ENCODE assay signal across 1 cellular context in the genomic region with DNA sequence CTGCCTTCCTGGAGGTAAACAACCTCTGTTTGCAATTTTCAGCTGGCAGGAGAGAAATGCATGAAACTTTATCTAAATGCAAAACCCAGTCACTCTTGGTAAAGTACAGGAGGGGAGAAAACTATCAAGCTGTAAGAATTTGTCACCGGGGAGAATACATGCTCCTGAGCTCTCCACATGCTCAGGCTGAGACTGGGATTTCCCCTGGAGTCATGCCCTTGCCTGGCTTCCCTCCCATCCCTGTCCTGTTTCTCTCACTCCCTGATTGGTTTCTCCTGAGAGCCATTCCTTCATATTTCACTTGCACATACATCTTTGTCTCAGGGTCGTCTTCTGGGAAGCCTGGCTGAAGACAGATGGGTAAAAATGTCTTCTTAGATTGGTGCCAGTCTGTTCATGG.
TF ChIP-seq lines count a peak whose summit lies in the region.

No MANE protein-coding gene starts in this region.

TF ChIP-seq in GM23338, 12 proteins besides CTCF, POLR2A, EP300 and RAD21 (continued from another document):
- TF ChIP-seq, protein P1, sequence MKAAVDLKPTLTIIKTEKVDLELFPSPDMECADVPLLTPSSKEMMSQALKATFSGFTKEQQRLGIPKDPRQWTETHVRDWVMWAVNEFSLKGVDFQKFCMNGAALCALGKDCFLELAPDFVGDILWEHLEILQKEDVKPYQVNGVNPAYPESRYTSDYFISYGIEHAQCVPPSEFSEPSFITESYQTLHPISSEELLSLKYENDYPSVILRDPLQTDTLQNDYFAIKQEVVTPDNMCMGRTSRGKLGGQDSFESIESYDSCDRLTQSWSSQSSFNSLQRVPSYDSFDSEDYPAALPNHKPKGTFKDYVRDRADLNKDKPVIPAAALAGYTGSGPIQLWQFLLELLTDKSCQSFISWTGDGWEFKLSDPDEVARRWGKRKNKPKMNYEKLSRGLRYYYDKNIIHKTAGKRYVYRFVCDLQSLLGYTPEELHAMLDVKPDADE (IDR thresholded peaks at IDR 0.05), result no peak
- TF ChIP-seq EZH2 (IDR thresholded peaks at IDR 0.05; ENCODE audit: low read depth, unreplicated experiment), result no peak
- TF ChIP-seq ZNF331 (CRISPR knock-in tag; IDR thresholded peaks at IDR 0.05; ENCODE audit: low read depth), result no peak
- no peak for TF ChIP-seq STAT1 (IDR thresholded peaks at IDR 0.05; ENCODE audit: unreplicated experiment)
- no peak for TF ChIP-seq POLR2AphosphoS5 (IDR thresholded peaks at IDR 0.05; ENCODE audit: low read depth)
- no peak for TF ChIP-seq CREB1 (CRISPR knock-in tag; IDR thresholded peaks at IDR 0.05; ENCODE audit: low read depth)
- TF ChIP-seq, protein P2, sequence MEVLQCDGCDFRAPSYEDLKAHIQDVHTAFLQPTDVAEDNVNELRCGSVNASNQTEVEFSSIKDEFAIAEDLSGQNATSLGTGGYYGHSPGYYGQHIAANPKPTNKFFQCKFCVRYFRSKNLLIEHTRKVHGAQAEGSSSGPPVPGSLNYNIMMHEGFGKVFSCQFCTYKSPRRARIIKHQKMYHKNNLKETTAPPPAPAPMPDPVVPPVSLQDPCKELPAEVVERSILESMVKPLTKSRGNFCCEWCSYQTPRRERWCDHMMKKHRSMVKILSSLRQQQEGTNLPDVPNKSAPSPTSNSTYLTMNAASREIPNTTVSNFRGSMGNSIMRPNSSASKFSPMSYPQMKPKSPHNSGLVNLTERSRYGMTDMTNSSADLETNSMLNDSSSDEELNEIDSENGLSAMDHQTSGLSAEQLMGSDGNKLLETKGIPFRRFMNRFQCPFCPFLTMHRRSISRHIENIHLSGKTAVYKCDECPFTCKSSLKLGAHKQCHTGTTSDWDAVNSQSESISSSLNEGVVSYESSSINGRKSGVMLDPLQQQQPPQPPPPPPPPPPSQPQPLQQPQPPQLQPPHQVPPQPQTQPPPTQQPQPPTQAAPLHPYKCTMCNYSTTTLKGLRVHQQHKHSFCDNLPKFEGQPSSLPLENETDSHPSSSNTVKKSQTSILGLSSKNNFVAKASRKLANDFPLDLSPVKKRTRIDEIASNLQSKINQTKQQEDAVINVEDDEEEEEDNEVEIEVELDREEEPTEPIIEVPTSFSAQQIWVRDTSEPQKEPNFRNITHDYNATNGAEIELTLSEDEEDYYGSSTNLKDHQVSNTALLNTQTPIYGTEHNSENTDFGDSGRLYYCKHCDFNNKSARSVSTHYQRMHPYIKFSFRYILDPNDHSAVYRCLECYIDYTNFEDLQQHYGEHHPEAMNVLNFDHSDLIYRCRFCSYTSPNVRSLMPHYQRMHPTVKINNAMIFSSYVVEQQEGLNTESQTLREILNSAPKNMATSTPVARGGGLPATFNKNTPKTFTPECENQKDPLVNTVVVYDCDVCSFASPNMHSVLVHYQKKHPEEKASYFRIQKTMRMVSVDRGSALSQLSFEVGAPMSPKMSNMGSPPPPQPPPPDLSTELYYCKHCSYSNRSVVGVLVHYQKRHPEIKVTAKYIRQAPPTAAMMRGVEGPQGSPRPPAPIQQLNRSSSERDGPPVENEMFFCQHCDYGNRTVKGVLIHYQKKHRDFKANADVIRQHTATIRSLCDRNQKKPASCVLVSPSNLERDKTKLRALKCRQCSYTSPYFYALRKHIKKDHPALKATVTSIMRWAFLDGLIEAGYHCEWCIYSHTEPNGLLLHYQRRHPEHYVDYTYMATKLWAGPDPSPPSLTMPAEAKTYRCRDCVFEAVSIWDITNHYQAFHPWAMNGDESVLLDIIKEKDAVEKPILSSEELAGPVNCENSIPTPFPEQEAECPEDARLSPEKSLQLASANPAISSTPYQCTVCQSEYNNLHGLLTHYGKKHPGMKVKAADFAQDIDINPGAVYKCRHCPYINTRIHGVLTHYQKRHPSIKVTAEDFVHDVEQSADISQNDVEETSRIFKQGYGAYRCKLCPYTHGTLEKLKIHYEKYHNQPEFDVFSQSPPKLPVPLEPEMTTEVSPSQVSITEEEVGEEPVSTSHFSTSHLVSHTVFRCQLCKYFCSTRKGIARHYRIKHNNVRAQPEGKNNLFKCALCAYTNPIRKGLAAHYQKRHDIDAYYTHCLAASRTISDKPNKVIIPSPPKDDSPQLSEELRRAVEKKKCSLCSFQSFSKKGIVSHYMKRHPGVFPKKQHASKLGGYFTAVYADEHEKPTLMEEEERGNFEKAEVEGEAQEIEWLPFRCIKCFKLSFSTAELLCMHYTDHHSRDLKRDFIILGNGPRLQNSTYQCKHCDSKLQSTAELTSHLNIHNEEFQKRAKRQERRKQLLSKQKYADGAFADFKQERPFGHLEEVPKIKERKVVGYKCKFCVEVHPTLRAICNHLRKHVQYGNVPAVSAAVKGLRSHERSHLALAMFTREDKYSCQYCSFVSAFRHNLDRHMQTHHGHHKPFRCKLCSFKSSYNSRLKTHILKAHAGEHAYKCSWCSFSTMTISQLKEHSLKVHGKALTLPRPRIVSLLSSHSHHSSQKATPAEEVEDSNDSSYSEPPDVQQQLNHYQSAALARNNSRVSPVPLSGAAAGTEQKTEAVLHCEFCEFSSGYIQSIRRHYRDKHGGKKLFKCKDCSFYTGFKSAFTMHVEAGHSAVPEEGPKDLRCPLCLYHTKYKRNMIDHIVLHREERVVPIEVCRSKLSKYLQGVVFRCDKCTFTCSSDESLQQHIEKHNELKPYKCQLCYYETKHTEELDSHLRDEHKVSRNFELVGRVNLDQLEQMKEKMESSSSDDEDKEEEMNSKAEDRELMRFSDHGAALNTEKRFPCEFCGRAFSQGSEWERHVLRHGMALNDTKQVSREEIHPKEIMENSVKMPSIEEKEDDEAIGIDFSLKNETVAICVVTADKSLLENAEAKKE (CRISPR knock-in tag; IDR thresholded peaks at IDR 0.05), result no peak
